In the genomic region with DNA sequence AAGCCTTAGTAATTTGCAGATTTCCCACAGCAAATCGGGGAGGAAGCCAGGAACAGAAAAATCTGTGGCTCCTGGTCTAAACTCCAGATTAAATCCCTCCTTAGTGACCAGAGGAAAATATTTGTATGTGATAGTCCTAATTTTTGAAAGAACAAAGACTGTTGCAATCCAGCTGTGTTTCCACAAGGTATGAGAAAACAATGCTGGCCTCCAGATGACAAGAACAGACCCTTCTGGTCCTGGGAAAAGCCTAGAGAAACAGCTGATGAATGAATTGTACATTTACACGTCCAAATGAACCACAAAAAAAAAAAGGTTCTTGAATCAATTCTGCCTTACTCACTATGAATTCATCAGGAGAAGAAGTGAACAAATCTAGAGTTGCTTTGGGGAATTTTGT, we compare ENCODE assay signal across 8 cellular contexts.
DNase-seq lines count a peak whose midpoint lies in the region; ATAC-seq and TF ChIP-seq lines count a peak whose summit lies in the region.
"Had no signal": no experiment of that assay in that cellular context is flagged by ENCODE, and none has a peak within 500 bp of the region (broad histone marks: within the 10 kb centered on the region; RNA-seq: fewer than 3 reads in every experiment).

No MANE protein-coding gene starts in this region.

- DNase-seq in HT1080 (ENCODE audit: low read depth) (peak; percentile 56), fibroblast of villous mesenchyme (ENCODE audit: low read depth) (peak; percentile 58), spleen (no peak), left lobe of liver (ENCODE audit: low spot score) (no peak)
- no peak for DNase-seq in activated CD4-positive, alpha-beta memory T cell treated with anti-CD3 and anti-CD28 coated beads, Interleukin-2, amount 10 ng/mL, durations not matched to agents 7 days and 5 days
- no peak for DNase-seq in activated CD4-positive, alpha-beta T cell treated with anti-CD3 and anti-CD28 coated beads for 48 hours

- H3K9me3 ChIP-seq in spleen: no peaks in the 10 kb centered on the region

- H3K4me3 ChIP-seq in fibroblast of villous mesenchyme (ENCODE audit: low read depth, low read length) (no peak overlapping the region), spleen (peak overlapping the region in 1 of 8 donors; percentile 73)

- no peak for TF ChIP-seq POLR2A in spleen (IDR thresholded peaks at IDR 0.05)

- peaks cover 30% of the 10 kb centered on the region for H3K36me3 Mint-ChIP-seq in activated CD4-positive, alpha-beta memory T cell treated with anti-CD3 and anti-CD28 coated beads, Interleukin-2, amount 10 ng/mL, durations not matched to agents 7 days and 5 days (ENCODE audit: low read depth)

- no peaks in the 10 kb centered on the region for H3K9me3 Mint-ChIP-seq in activated CD4-positive, alpha-beta memory T cell treated with anti-CD3 and anti-CD28 coated beads, Interleukin-2, amount 10 ng/mL, durations not matched to agents 7 days and 5 days

- peak overlapping the region; percentile 88 for H3K27ac Mint-ChIP-seq in activated CD4-positive, alpha-beta memory T cell treated with anti-CD3 and anti-CD28 coated beads, Interleukin-2, amount 10 ng/mL, durations not matched to agents 7 days and 5 days

- H3K4me1 Mint-ChIP-seq in activated CD4-positive, alpha-beta memory T cell treated with anti-CD3 and anti-CD28 coated beads, Interleukin-2, amount 10 ng/mL, durations not matched to agents 7 days and 5 days: peaks cover 55% of the 10 kb centered on the region

- TF ChIP-seq CTCF in fibroblast of villous mesenchyme (IDR thresholded peaks at IDR 0.05; ENCODE audit: insufficient read depth, low read depth, low read length) (no peak), spleen (IDR thresholded peaks at IDR 0.05 in 8 of 11, conservative IDR thresholded peaks at IDR 0.05 in 3 of 11) (no peak)

- POLR2A ChIA-PET in activated CD4-positive, alpha-beta memory T cell treated with anti-CD3 and anti-CD28 coated beads, Interleukin-2, amount 10 ng/mL, durations not matched to agents 7 days and 5 days (lab: Charles Lee): interaction anchor here (0.8 to 31.4 kb wide), 27 partner anchors 8 to 484 kb away, joined by 3 to 1025 read pairs (median 8); partner anchors contain the start of gene FLI1

- WGBS in spleen, 5 donors: 29 to 45% (median 39%) methylated on average over 2 of the region's 2 CpGs

- CTCF ChIA-PET in activated CD4-positive, alpha-beta memory T cell treated with anti-CD3 and anti-CD28 coated beads, Interleukin-2, amount 10 ng/mL, durations not matched to agents 7 days and 5 days (lab: Charles Lee): interaction anchor here (0.6 to 4.4 kb wide), 10 partner anchors 13 to 307 kb away, joined by 3 to 37 read pairs (median 4); no protein-coding TSS in a partner anchor

- no peaks in the 10 kb centered on the region for H3K27me3 ChIP-seq in spleen (replicated peaks in 1 of 7)

- peak overlapping the region; percentile 97 for H3K4me3 Mint-ChIP-seq in activated CD4-positive, alpha-beta memory T cell treated with anti-CD3 and anti-CD28 coated beads, Interleukin-2, amount 10 ng/mL, durations not matched to agents 7 days and 5 days

- H3K36me3 ChIP-seq in spleen: peaks cover 0 to 14% (median 0%) of the 10 kb centered on the region in 6 donors

- peaks cover 37 to 92% (median 60%) of the 10 kb centered on the region in 6 donors for H3K4me1 ChIP-seq in spleen

- intact Hi-C loops in spleen (cut with DNase I; ENCODE audit: low total_unique reads): no loop called here

- peak overlapping the region; percentile 95 to 99 (median 99) for H3K27ac ChIP-seq in spleen

- H3K27me3 Mint-ChIP-seq in activated CD4-positive, alpha-beta memory T cell treated with anti-CD3 and anti-CD28 coated beads, Interleukin-2, amount 10 ng/mL, durations not matched to agents 7 days and 5 days: no peaks in the 10 kb centered on the region

- ATAC-seq in HG03159 (IDR thresholded peaks at IDR 0.05; ENCODE audit: unreplicated experiment): no peak
- ATAC-seq in left lobe of liver: no peak
- ATAC-seq: esophagus mucosa had no signal

Comparison
In these comparisons a context has a peak if more than half of its experiments do, and no peak if none do; other contexts are left out.
1. DNase-seq: peak in HT1080 (single experiment) and fibroblast of villous mesenchyme (single experiment); none in activated CD4-positive, alpha-beta memory T cell treated with anti-CD3 and anti-CD28 coated beads, Interleukin-2, amount 10 ng/mL, durations not matched to agents 7 days and 5 days (single experiment), spleen (single experiment), left lobe of liver (single experiment) and activated CD4-positive, alpha-beta T cell treated with anti-CD3 and anti-CD28 coated beads for 48 hours (single experiment).